Comparison of ENCODE assay signal across 21 cellular contexts in the genomic region with DNA sequence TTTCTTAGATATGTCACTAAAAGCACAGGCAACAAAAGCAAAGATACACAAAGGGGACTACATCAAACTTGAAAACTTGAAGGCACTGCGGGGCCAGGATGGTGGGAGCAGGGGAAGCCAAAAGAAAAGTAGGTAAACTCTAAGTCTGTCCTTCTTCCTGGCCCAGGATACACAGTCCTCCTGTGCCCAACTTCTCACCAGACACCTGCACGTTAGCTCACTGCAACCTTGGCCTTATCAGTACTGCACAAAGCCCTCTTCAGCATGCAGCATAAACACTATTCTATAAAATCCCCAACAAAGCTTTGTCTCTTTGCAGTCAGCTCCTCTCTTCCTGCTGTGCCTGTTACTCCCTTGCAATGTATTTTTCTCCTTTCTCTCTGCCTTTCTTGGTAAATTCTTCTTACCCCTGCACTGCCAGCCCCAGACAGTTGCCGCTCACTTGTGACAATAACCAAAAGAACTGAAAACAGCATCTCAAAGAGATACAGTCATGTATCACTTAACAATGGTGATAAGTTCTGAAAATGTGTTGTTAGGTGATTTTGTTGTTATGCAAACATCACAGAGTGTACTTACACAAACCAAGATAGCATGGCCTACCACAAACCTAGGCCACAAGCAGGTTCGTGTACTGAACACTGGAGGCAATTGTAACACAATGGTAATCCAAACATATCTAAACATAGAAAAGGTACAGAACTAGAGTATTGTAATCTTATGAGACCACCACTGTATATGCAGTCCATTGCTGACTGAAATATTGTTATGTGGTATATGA. TPM values are rescaled to one million over a fixed set of nuclear protein-coding genes. Genes with fewer than 3 reads are reported as not detected.
DNase-seq lines count a peak whose midpoint lies in the region; ATAC-seq and TF ChIP-seq lines count a peak whose summit lies in the region.
"Had no signal": no experiment of that assay in that cellular context is flagged by ENCODE, and none has a peak within 500 bp of the region (broad histone marks: within the 10 kb centered on the region; RNA-seq: fewer than 3 reads in every experiment).

No MANE protein-coding gene starts in this region.

- peaks cover 3 to 9% of the 10 kb centered on the region in 2 donors for H3K27me3 Mint-ChIP-seq in natural killer cell (ENCODE audit: low read depth in 2 of 2)
- H3K27me3 Mint-ChIP-seq in natural killer cell treated with Interleukin-12 subunit alpha and Interleukin-12 subunit beta and Interleukin-15 and Interleukin-18, amount 100 ng/mL, for 72 hours, result peaks cover 6 to 9% of the 10 kb centered on the region in 2 donors
- H3K27me3 Mint-ChIP-seq in glutamatergic neuron (ENCODE audit: unreplicated experiment), result peaks cover 2% of the 10 kb centered on the region
- H3K27me3 Mint-ChIP-seq: activated CD4-positive, alpha-beta memory T cell treated with anti-CD3 and anti-CD28 coated beads, Interleukin-2, amount 10 ng/mL, durations not matched to agents 7 days and 5 days; activated naive CD4-positive, alpha-beta T cell treated with anti-CD3 and anti-CD28 coated beads, Interleukin-2, amount 10 ng/mL, durations not matched to agents 7 days and 5 days; stimulated activated naive CD8-positive, alpha-beta T cell treated with anti-CD3 and anti-CD28 coated beads, Interleukin-15, Interleukin-2, amounts not matched to agents 100 ng/mL and 50 ng/mL, for 24 hours; T-helper 17 cell had no signal

- DNase-seq in natural killer cell, result no peak
- no peak for DNase-seq in natural killer cell treated with Interleukin-12 subunit alpha and Interleukin-12 subunit beta and Interleukin-15 and Interleukin-18, amount 100 ng/mL, for 72 hours (ENCODE audit: low spot score)
- DNase-seq in glutamatergic neuron, result no peak
- no peak for DNase-seq in osteoblast (ENCODE audit: insufficient read length, low spot score, missing footprints)
- DNase-seq in DMS79 treated with DMSO at 0.1 percent for 48 hours (lab: John Stamatoyannopoulos, UW), result no peak
- DNase-seq in NCI-H1436 treated with DMSO at 0.1 percent for 48 hours (lab: John Stamatoyannopoulos, UW), result no peak
- no peak for DNase-seq in SHP77 treated with DMSO at 0.1 percent for 48 hours (lab: John Stamatoyannopoulos, UW)
- no peak for DNase-seq in epidermal melanocyte (ENCODE audit: insufficient read length, low spot score)
- DNase-seq: ACHN; activated B cell treated with CpG ODN at 0.5 μM for 24 hours; activated CD4-positive, alpha-beta memory T cell treated with anti-CD3 and anti-CD28 coated beads, Interleukin-2, amount 10 ng/mL, durations not matched to agents 7 days and 5 days; activated naive CD4-positive, alpha-beta T cell treated with anti-CD3 and anti-CD28 coated beads, Interleukin-2, amount 10 ng/mL, durations not matched to agents 7 days and 5 days; C1 segment of cervical spinal cord; foreskin fibroblast; left colon; NCI-H2227 treated with DMSO at 0.1 percent for 48 hours; PC-3; T-helper 17 cell had no signal

- no peak overlapping the region for H3K4me3 ChIP-seq in osteoblast (ENCODE audit: insufficient read depth, low read length)
- H3K4me3 ChIP-seq: coronary artery had no signal

- peak overlapping the region; percentile 44 for H3K27ac ChIP-seq in osteoblast (ENCODE audit: low read depth, low read length)
- H3K27ac ChIP-seq: coronary artery had no signal

- peaks cover 36% of the 10 kb centered on the region for H3K79me2 ChIP-seq in osteoblast (ENCODE audit: insufficient read depth, low read length)

- no peaks in the 10 kb centered on the region for H3K36me3 ChIP-seq in osteoblast (ENCODE audit: insufficient read depth, low read length)

- H3K27ac Mint-ChIP-seq in natural killer cell (peak overlapping the region in 1 of 2 donors; percentile 14), glutamatergic neuron (ENCODE audit: unreplicated experiment) (peak overlapping the region; percentile 74)
- H3K27ac Mint-ChIP-seq in natural killer cell treated with Interleukin-12 subunit alpha and Interleukin-12 subunit beta and Interleukin-15 and Interleukin-18, amount 100 ng/mL, for 72 hours, result no peak overlapping the region
- H3K27ac Mint-ChIP-seq: activated B cell treated with CpG ODN at 0.5 μM for 24 hours; activated CD4-positive, alpha-beta memory T cell treated with anti-CD3 and anti-CD28 coated beads, Interleukin-2, amount 10 ng/mL, durations not matched to agents 7 days and 5 days; activated naive CD4-positive, alpha-beta T cell treated with anti-CD3 and anti-CD28 coated beads, Interleukin-2, amount 10 ng/mL, durations not matched to agents 7 days and 5 days; stimulated activated naive CD8-positive, alpha-beta T cell treated with anti-CD3 and anti-CD28 coated beads, Interleukin-15, Interleukin-2, amounts not matched to agents 100 ng/mL and 50 ng/mL, for 24 hours; T-helper 17 cell had no signal

- TF ChIP-seq CTCF in natural killer cell (IDR thresholded peaks at IDR 0.05) (no peak), glutamatergic neuron (IDR thresholded peaks at IDR 0.05; ENCODE audit: partially characterized antibody, unreplicated experiment) (no peak), osteoblast (IDR thresholded peaks at IDR 0.05; ENCODE audit: extremely low read depth, low read depth, low read length) (no peak)

- no peaks in the 10 kb centered on the region for H3K9me3 ChIP-seq in osteoblast (ENCODE audit: low read depth, low read length)

- H3K4me1 Mint-ChIP-seq in natural killer cell (peaks cover 0 to 12% of the 10 kb centered on the region in 2 donors), glutamatergic neuron (ENCODE audit: low read depth, unreplicated experiment) (peaks cover 56% of the 10 kb centered on the region)
- peaks cover 5 to 12% of the 10 kb centered on the region in 2 donors for H3K4me1 Mint-ChIP-seq in natural killer cell treated with Interleukin-12 subunit alpha and Interleukin-12 subunit beta and Interleukin-15 and Interleukin-18, amount 100 ng/mL, for 72 hours (ENCODE audit: low read depth in 2 of 2)
- H3K4me1 Mint-ChIP-seq: activated B cell treated with CpG ODN at 0.5 μM for 24 hours; activated CD4-positive, alpha-beta memory T cell treated with anti-CD3 and anti-CD28 coated beads, Interleukin-2, amount 10 ng/mL, durations not matched to agents 7 days and 5 days; activated naive CD4-positive, alpha-beta T cell treated with anti-CD3 and anti-CD28 coated beads, Interleukin-2, amount 10 ng/mL, durations not matched to agents 7 days and 5 days had no signal

- H3K4me3 Mint-ChIP-seq in natural killer cell, result no peak overlapping the region
- H3K4me3 Mint-ChIP-seq in natural killer cell treated with Interleukin-12 subunit alpha and Interleukin-12 subunit beta and Interleukin-15 and Interleukin-18, amount 100 ng/mL, for 72 hours, result no peak overlapping the region
- H3K4me3 Mint-ChIP-seq in glutamatergic neuron (ENCODE audit: unreplicated experiment), result no peak overlapping the region
- H3K4me3 Mint-ChIP-seq: activated B cell treated with CpG ODN at 0.5 μM for 24 hours; activated CD4-positive, alpha-beta memory T cell treated with anti-CD3 and anti-CD28 coated beads, Interleukin-2, amount 10 ng/mL, durations not matched to agents 7 days and 5 days; activated naive CD4-positive, alpha-beta T cell treated with anti-CD3 and anti-CD28 coated beads, Interleukin-2, amount 10 ng/mL, durations not matched to agents 7 days and 5 days; IgD-negative memory B cell; stimulated activated naive CD8-positive, alpha-beta T cell treated with anti-CD3 and anti-CD28 coated beads, Interleukin-15, Interleukin-2, amounts not matched to agents 100 ng/mL and 50 ng/mL, for 24 hours; T-helper 17 cell had no signal

- no peaks in the 10 kb centered on the region for H3K9me3 Mint-ChIP-seq in natural killer cell
- no peaks in the 10 kb centered on the region for H3K9me3 Mint-ChIP-seq in natural killer cell treated with Interleukin-12 subunit alpha and Interleukin-12 subunit beta and Interleukin-15 and Interleukin-18, amount 100 ng/mL, for 72 hours
- H3K9me3 Mint-ChIP-seq in glutamatergic neuron (ENCODE audit: unreplicated experiment), result peaks cover 4% of the 10 kb centered on the region

- intact Hi-C loops in natural killer cell (cut with micrococcal nuclease), result no loop called here

- H3K36me3 Mint-ChIP-seq in natural killer cell (no peaks in the 10 kb centered on the region), glutamatergic neuron (ENCODE audit: unreplicated experiment) (no peaks in the 10 kb centered on the region)
- H3K36me3 Mint-ChIP-seq in natural killer cell treated with Interleukin-12 subunit alpha and Interleukin-12 subunit beta and Interleukin-15 and Interleukin-18, amount 100 ng/mL, for 72 hours, result peaks cover 5% of the 10 kb centered on the region
- H3K36me3 Mint-ChIP-seq: activated naive CD4-positive, alpha-beta T cell treated with anti-CD3 and anti-CD28 coated beads, Interleukin-2, amount 10 ng/mL, durations not matched to agents 7 days and 5 days had no signal

- peak; percentile 34 to 75 (median 35) for ATAC-seq in natural killer cell
- no peak for ATAC-seq in natural killer cell treated with Interleukin-12 subunit alpha and Interleukin-12 subunit beta and Interleukin-15 and Interleukin-18, amount 100 ng/mL, for 72 hours
- ATAC-seq: left colon, PC-3, T-helper 17 cell had no signal

- H3K4me2 ChIP-seq in osteoblast (ENCODE audit: insufficient read depth, low read length), result peak overlapping the region; percentile 85

- no peaks in the 10 kb centered on the region for H3K27me3 ChIP-seq in osteoblast (ENCODE audit: insufficient read depth, low read length)

- H2AFZ ChIP-seq in osteoblast (ENCODE audit: low read length), result no peak overlapping the region

- peaks cover 2% of the 10 kb centered on the region for H4K20me1 ChIP-seq in osteoblast (ENCODE audit: insufficient read depth, low read length)

- H3K4me1 ChIP-seq in osteoblast (ENCODE audit: insufficient read depth, low read length), result peaks cover 19% of the 10 kb centered on the region

RNA-seq across cellular contexts. Expression of gene NINL, which starts 51.2 kb away (rescaled TPM):
- total RNA-seq in natural killer cell (1 to 10 TPM; 3.1 to 6.9 (median 4.9) TPM), glutamatergic neuron (ENCODE audit: unreplicated experiment) (86.8 TPM), osteoblast (14.1 and 14.8 TPM in 2 replicates)
- total RNA-seq in natural killer cell treated with Interleukin-12 subunit alpha and Interleukin-12 subunit beta and Interleukin-15 and Interleukin-18, amount 100 ng/mL, for 72 hours, result 1 to 10 TPM; 1.4 to 1.6 TPM

Comparison
In these comparisons a context has a peak if more than half of its experiments do, and no peak if none do; other contexts are left out.
1. ATAC-seq: peak in natural killer cell (3 of 3); none in natural killer cell treated with Interleukin-12 subunit alpha and Interleukin-12 subunit beta and Interleukin-15 and Interleukin-18, amount 100 ng/mL, for 72 hours (0 of 2).